Comparison of ENCODE assay signal across 25 cellular contexts in the genomic region with DNA sequence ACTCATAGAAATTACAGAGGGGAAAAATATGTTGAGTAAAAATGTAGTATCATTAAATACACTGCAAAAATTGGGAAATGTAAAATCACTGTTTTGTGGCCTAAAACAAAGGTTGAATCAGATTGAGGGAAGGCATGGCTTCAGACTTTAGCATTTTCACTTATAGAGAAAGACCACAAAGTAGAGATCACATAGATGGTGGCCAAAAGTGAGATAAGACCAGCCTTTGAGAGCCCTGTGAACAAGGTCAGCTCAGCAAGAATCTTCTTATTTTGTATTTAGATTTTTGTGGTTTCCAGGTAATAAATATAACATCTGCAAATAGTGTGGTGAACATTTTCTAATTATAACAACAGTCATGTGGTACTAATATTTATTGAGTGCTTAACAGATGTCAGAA.
"Had no signal": no experiment of that assay in that cellular context is flagged by ENCODE, and none has a peak within 500 bp of the region (broad histone marks: within the 10 kb centered on the region; RNA-seq: fewer than 3 reads in every experiment).

No MANE protein-coding gene starts in this region.

- H3K9me3 ChIP-seq: testis, thoracic aorta, thyroid gland, upper lobe of left lung, upper lobe of right lung, uterus, vagina had no signal

- H3K36me3 ChIP-seq: stomach, thoracic aorta, thyroid gland, tibial artery, tibial nerve, transverse colon, upper lobe of left lung, upper lobe of right lung, uterus, vagina had no signal

- DNase-seq: stimulated activated CD4-positive, alpha-beta T cell treated with anti-CD3 and anti-CD28 coated beads, Interleukin-2, amount 100 ng/mL, for 48 hours; stimulated activated CD4-positive, alpha-beta T cell treated with anti-CD3 and anti-CD28 coated beads, Interleukin-4, amount 100 ng/mL, for 1 hour; stimulated activated CD4-positive, alpha-beta T cell treated with anti-CD3 and anti-CD28 coated beads, Interleukin-4, amount 100 ng/mL, for 24 hours; stimulated activated CD4-positive, alpha-beta T cell treated with anti-CD3 and anti-CD28 coated beads, Interleukin-4, amount 100 ng/mL, for 4 hours; stimulated activated CD8-positive, alpha-beta memory T cell treated with anti-CD3 and anti-CD28 coated beads, Interleukin-4, amount 100 ng/mL, for 48 hours; stimulated activated naive B cell treated with anti-CD40 and anti-IgM and Interleukin-4, amounts not matched to agents 10 μg/mL and 1 μg/mL and 100 μg/mL, for 72 hours; stimulated activated naive CD4-positive, alpha-beta T cell; stimulated activated naive CD4-positive, alpha-beta T cell treated with Interleukin-2 at 50 U/mL for 16 hours; stimulated activated naive CD8-positive, alpha-beta T cell treated with anti-CD3 and anti-CD28 coated beads, Interleukin-15, amount 100 ng/mL, for 72 hours; stimulated activated naive CD8-positive, alpha-beta T cell treated with anti-CD3 and anti-CD28 coated beads, Interleukin-15, Interleukin-2, amounts not matched to agents 100 U/mL and 50 U/mL, for 24 hours; stomach; substantia nigra; testis; thyroid gland; tibial artery; transverse colon; trophoblast cell; upper lobe of left lung; upper lobe of right lung; uterus had no signal

- H3K4me1 ChIP-seq: stomach, thyroid gland, tibial artery, tibial nerve, transverse colon, upper lobe of left lung, upper lobe of right lung, uterus, vagina had no signal

- H3K27ac ChIP-seq: stomach, testis, thoracic aorta, thyroid gland, tibial artery, tibial nerve, transverse colon, upper lobe of left lung, upper lobe of right lung, uterus, vagina had no signal

- H3K4me3 ChIP-seq: stomach, testis, thoracic aorta, thyroid gland, tibial artery, tibial nerve, transverse colon, upper lobe of left lung, upper lobe of right lung, uterus, vagina had no signal

- H3K27me3 ChIP-seq: stomach, testis, thyroid gland, tibial artery, tibial nerve, transverse colon, upper lobe of left lung, upper lobe of right lung, uterus, vagina had no signal

- ATAC-seq: stimulated activated effector memory CD8-positive, alpha-beta T cell treated with anti-CD3 and anti-CD28 coated beads, Interleukin-12 subunit alpha, Interleukin-12 subunit beta, amount 100 ng/mL, for 72 hours; stimulated activated memory B cell treated with anti-CD40 and anti-IgM and Interleukin-4, amounts not matched to agents 10 μg/mL and 1 μg/mL and 100 μg/mL, for 72 hours; stimulated activated naive B cell treated with anti-CD40 and anti-IgM and Interleukin-4, amounts not matched to agents 10 μg/mL and 1 μg/mL and 100 μg/mL, for 72 hours; stimulated activated naive CD8-positive, alpha-beta T cell treated with anti-CD3 and anti-CD28 coated beads, Interleukin-15, amount 100 ng/mL, for 72 hours; stimulated activated naive CD8-positive, alpha-beta T cell treated with anti-CD3 and anti-CD28 coated beads, Interleukin-15, Interleukin-2, amounts not matched to agents 100 U/mL and 50 U/mL, for 24 hours; upper lobe of right lung had no signal
